32 cellular contexts compared by ENCODE assay signal in the genomic region with DNA sequence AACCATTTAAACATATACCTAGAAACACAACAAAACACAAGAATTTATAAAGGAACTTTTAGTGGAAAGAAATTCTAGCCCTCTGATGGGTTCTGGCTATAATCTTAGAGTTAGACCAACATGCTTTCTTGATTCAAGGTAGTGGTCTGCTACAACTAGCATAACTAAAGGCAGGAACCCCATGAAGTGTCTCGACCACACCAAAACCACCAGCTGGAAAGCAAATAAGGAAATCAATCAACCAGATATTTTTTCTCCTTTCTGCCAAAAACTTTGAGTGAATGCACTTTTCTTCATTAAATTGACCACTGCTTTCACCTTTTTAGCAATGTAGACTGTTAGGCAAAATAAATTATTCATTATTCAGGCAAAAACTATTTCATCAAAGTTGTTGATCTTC.
A peak's percentile ranks its signal among the peaks of the same experiment; 100 is the strongest.
DNase-seq lines count a peak whose midpoint lies in the region; ATAC-seq, FAIRE-seq and TF ChIP-seq lines count a peak whose summit lies in the region.
"Had no signal": no experiment of that assay in that cellular context is flagged by ENCODE, and none has a peak within 500 bp of the region (broad histone marks: within the 10 kb centered on the region; RNA-seq: fewer than 3 reads in every experiment).

No MANE protein-coding gene starts in this region.

- H3K9me3 ChIP-seq in PC-3 (ENCODE audit: low read length) (no peaks in the 10 kb centered on the region), fibroblast of lung (ENCODE audit: control insufficient read depth, insufficient read depth, low read depth, low read length) (no peaks in the 10 kb centered on the region), suprapubic skin (no peaks in the 10 kb centered on the region)
- H3K9me3 ChIP-seq: pancreas, thoracic aorta had no signal

- no peak overlapping the region for H3K4me3 ChIP-seq in PC-3 (ENCODE audit: low read length)
- no peak overlapping the region for H3K4me3 ChIP-seq in fibroblast of lung (replicated peaks in 1 of 4; ENCODE audit: control extremely low read depth in 1 of 4, insufficient read depth in 1 of 4, low read depth in 3 of 4, low read length in 4 of 4)
- H3K4me3 ChIP-seq in suprapubic skin = no peak overlapping the region
- H3K4me3 ChIP-seq: GM23338, K562, lung, pancreas, thoracic aorta had no signal

- no peak for DNase-seq in GM18507 (ENCODE audit: extremely low spot score, insufficient read length, low read depth)
- no peak for DNase-seq in PC-3
- peak in 1 of 2 donors; percentile 61 for DNase-seq in fibroblast of lung (ENCODE audit: low read depth in 2 of 2)
- no peak for DNase-seq in suprapubic skin (ENCODE audit: low spot score in 2 of 2)
- DNase-seq in GM20000 (ENCODE audit: low spot score) = no peak
- no peak for DNase-seq in GM19239 (ENCODE audit: insufficient read length, low spot score)
- DNase-seq: activated CD4-positive, alpha-beta T cell treated with anti-CD3 and anti-CD28 coated beads for 36 hours; activated CD8-positive, alpha-beta T cell treated with anti-CD3 and anti-CD28 coated beads, Interleukin-2, amount 10 ng/mL, durations not matched to agents 7 days and 5 days; aorta; caudate nucleus; cortex of kidney; DMS53; effector memory CD4-positive, alpha-beta T cell; immature natural killer cell; left cardiac atrium; NCI-H1417 treated with DMSO at 0.1 percent for 48 hours; NCI-H2081; NCI-H2227 treated with DMSO at 0.1 percent for 48 hours; NCI-H69; pancreas; retina; SIG-M5; stimulated activated naive CD4-positive, alpha-beta T cell; T-helper 9 cell had no signal

- H3K27me3 ChIP-seq in PC-3 (ENCODE audit: low read length) (no peaks in the 10 kb centered on the region), fibroblast of lung (ENCODE audit: control insufficient read depth, insufficient read depth, low read length) (no peaks in the 10 kb centered on the region), suprapubic skin (no peaks in the 10 kb centered on the region)
- H3K27me3 ChIP-seq: pancreas had no signal

- H3K36me3 ChIP-seq in PC-3 (ENCODE audit: low read depth, low read length) = no peaks in the 10 kb centered on the region
- H3K36me3 ChIP-seq in fibroblast of lung (ENCODE audit: control insufficient read depth, insufficient read depth, low read length) = no peaks in the 10 kb centered on the region
- no peaks in the 10 kb centered on the region for H3K36me3 ChIP-seq in suprapubic skin
- H3K36me3 ChIP-seq: pancreas, thoracic aorta had no signal

- TF ChIP-seq CTCF in PC-3 (conservative IDR thresholded peaks at IDR 0.05; ENCODE audit: low read depth, low read length) = no peak
- TF ChIP-seq CTCF in fibroblast of lung (conservative IDR thresholded peaks at IDR 0.05 in 1 of 2, IDR thresholded peaks at IDR 0.05 in 1 of 2; ENCODE audit: low read depth in 1 of 2, low read length in 2 of 2) = no peak
- TF ChIP-seq CTCF in suprapubic skin (IDR thresholded peaks at IDR 0.05) = no peak
- TF ChIP-seq CTCF in GM20000 (IDR thresholded peaks at IDR 0.05; ENCODE audit: extremely low read depth, missing control alignments) = no peak

- H4K20me1 ChIP-seq in PC-3 (ENCODE audit: low read length) (no peaks in the 10 kb centered on the region), fibroblast of lung (ENCODE audit: control insufficient read depth, extremely low read depth, insufficient read depth, low read length) (no peaks in the 10 kb centered on the region)

- H3K9me2 ChIP-seq in PC-3 (replicated peaks; ENCODE audit: low read length) = no peaks in the 10 kb centered on the region

- H3K27ac ChIP-seq in PC-3 (ENCODE audit: low read length) (peak overlapping the region; percentile 85), fibroblast of lung (ENCODE audit: insufficient read depth, low read length) (no peak overlapping the region), suprapubic skin (peak overlapping the region; percentile 27)
- H3K27ac ChIP-seq: epithelial cell of prostate, pancreas had no signal

- WGBS in suprapubic skin = 51% methylated on average over 1 of the region's 1 CpG

- H3F3A ChIP-seq in PC-3 (ENCODE audit: low read length, unreplicated experiment) = no peaks in the 10 kb centered on the region

- no peak for TF ChIP-seq EP300 in suprapubic skin (IDR thresholded peaks at IDR 0.05)

- H3K79me2 ChIP-seq in PC-3 (ENCODE audit: low read length) (no peaks in the 10 kb centered on the region), fibroblast of lung (ENCODE audit: control insufficient read depth, insufficient read depth, low read length) (no peaks in the 10 kb centered on the region)

- peak overlapping the region; percentile 28; the same call in 1 of the 2 replicates for H3K4me2 ChIP-seq in PC-3 (ENCODE audit: low read length)
- peak overlapping the region; percentile 46 for H3K4me2 ChIP-seq in fibroblast of lung (ENCODE audit: extremely low read depth, insufficient read depth, low read length)
- H3K4me2 ChIP-seq: GM23338 had no signal

- POLR2A ChIA-PET in PC-3 (lab: Charles Lee; ENCODE audit: unreplicated experiment) = no interaction called here

- intact Hi-C loops in PC-3 (cut with micrococcal nuclease) = no loop called here

- H2AFZ ChIP-seq in PC-3 (ENCODE audit: low read length) = no peak overlapping the region
- H2AFZ ChIP-seq in fibroblast of lung (ENCODE audit: low read length) = no peak overlapping the region
- H2AFZ ChIP-seq: GM23338 had no signal

- peaks cover 17% of the 10 kb centered on the region for H3K4me1 ChIP-seq in PC-3 (ENCODE audit: insufficient read depth, low read length)
- H3K4me1 ChIP-seq in fibroblast of lung (ENCODE audit: control insufficient read depth, extremely low read depth, insufficient read depth, low read length) = peaks cover 19% of the 10 kb centered on the region
- no peaks in the 10 kb centered on the region for H3K4me1 ChIP-seq in suprapubic skin
- H3K4me1 ChIP-seq: pancreas had no signal

- CTCF ChIA-PET in PC-3 (lab: Charles Lee) = no interaction called here

- FAIRE-seq in GM18507 (lab: Jason Lieb, UNC) (peak; percentile 73), GM19239 (lab: Jason Lieb, UNC) (no peak)
- FAIRE-seq: G401.6, K562, pancreas had no signal

- ATAC-seq in PC-3 (no peak), GM19397 (IDR thresholded peaks at IDR 0.05; ENCODE audit: unreplicated experiment) (no peak)
- ATAC-seq: activated CD4-positive, alpha-beta T cell treated with anti-CD3 and anti-CD28 coated beads for 36 hours; activated CD8-positive, alpha-beta T cell treated with anti-CD3 and anti-CD28 coated beads, Interleukin-2, amount 10 ng/mL, durations not matched to agents 7 days and 5 days; activated naive CD4-positive, alpha-beta T cell treated with anti-CD3 and anti-CD28 coated beads, Interleukin-2, amount 50 U/mL, for 72 hours; GM23338; K562; left cardiac atrium; pancreas had no signal

- no peak for TF ChIP-seq POLR2A in suprapubic skin (IDR thresholded peaks at IDR 0.05)

- H3K9ac ChIP-seq in PC-3 (ENCODE audit: low read length) (peak overlapping the region; percentile 43; the same call in 1 of the 2 replicates), fibroblast of lung (ENCODE audit: insufficient read depth, low read length) (no peak overlapping the region)

- BruUV-seq in PC-3 (replicated peaks; lab: Mats Ljungman, UMichigan) = no TSS peak
